29 cellular contexts compared by ENCODE assay signal in genomic region chr1:24588573-24588972, GRCh38. TPM values are rescaled to one million over a fixed set of nuclear protein-coding genes. Genes with fewer than 3 reads are reported as not detected.
"Had no signal": no experiment of that assay in that cellular context is flagged by ENCODE, and none has a peak within 500 bp of the region (broad histone marks: within the 10 kb centered on the region; RNA-seq: fewer than 3 reads in every experiment).

No MANE protein-coding gene starts in this region.

- FAIRE-seq: endometrium, islet of Langerhans, keratinocyte had no signal

- H3K9me3 ChIP-seq: colonic mucosa, esophagus squamous epithelium, gastrocnemius medialis, heart right ventricle, left lung, lower lobe of right lung had no signal

- H3K27ac ChIP-seq: colonic mucosa, epithelial cell of prostate, esophagus squamous epithelium, gastrocnemius medialis, heart right ventricle, left lung, lower lobe of right lung had no signal

- H3K27me3 ChIP-seq: colonic mucosa had no signal

- H3K4me1 ChIP-seq: colonic mucosa, left lung had no signal

- ATAC-seq: effector memory CD8-positive, alpha-beta T cell; esophagus mucosa; gastrocnemius medialis; heart right ventricle; left cardiac atrium; left lung; left ventricle myocardium superior; lower lobe of right lung had no signal

- H3K36me3 ChIP-seq: colonic mucosa, esophagus squamous epithelium, gastrocnemius medialis, heart right ventricle, left lung, lower lobe of right lung had no signal

- DNase-seq: colonic mucosa; cortex of kidney; effector CD8-positive, alpha-beta T cell; effector memory CD8-positive, alpha-beta T cell; endodermal cell; erythroblast; esophagus squamous epithelium; foreskin fibroblast; foreskin melanocyte; gastrocnemius medialis; glutamatergic neuron; head of caudate nucleus; heart right ventricle; hippocampal formation; left cardiac atrium; left lung; left ventricle myocardium superior; lower lobe of right lung; mesendoderm; midbrain had no signal

- H3K4me3 ChIP-seq: colonic mucosa, esophagus squamous epithelium, gastrocnemius medialis, heart right ventricle, left lung, lower lobe of right lung had no signal

RNA-seq across cellular contexts. Expression of gene NCMAP, which starts 32.7 kb away (rescaled TPM):
- total RNA-seq: chondrocyte, dermis microvascular lymphatic vessel endothelial cell, glomerular endothelial cell, lung microvascular endothelial cell had no signal
